Comparison of ENCODE assay signal across 18 cellular contexts in the genomic region with DNA sequence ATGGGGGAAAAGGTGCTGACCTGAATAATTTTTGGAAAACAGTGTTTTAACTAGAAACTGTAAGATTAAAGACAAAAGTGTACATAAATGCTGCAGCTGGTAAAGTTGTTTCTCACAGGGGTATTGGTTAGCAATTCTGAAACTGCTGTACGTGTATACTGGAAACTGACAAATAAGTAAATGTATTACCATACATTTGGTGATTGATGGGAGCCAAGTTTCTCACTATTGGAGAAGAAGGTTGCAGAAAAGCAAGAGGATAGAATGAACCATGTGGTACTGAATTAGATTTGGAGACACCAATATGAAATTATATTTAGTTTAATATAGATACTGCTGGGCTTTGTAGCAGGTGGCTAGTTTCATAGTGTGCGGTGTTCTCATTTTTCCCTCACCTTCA. TPM values are rescaled to one million over a fixed set of nuclear protein-coding genes. Genes with fewer than 3 reads are reported as not detected.
DNase-seq lines count a peak whose midpoint lies in the region; ATAC-seq, FAIRE-seq and TF ChIP-seq lines count a peak whose summit lies in the region.
"Had no signal": no experiment of that assay in that cellular context is flagged by ENCODE, and none has a peak within 500 bp of the region (broad histone marks: within the 10 kb centered on the region; RNA-seq: fewer than 3 reads in every experiment).

No MANE protein-coding gene starts in this region.

- H3K4me3 Mint-ChIP-seq in activated CD4-positive, alpha-beta T cell treated with anti-CD3 and anti-CD28 coated beads, Interleukin-2, amount 10 ng/mL, durations not matched to agents 24 days and 14 days: peak overlapping the region; percentile 48
- H3K4me3 Mint-ChIP-seq in astrocyte (ENCODE audit: unreplicated experiment): no peak overlapping the region
- H3K4me3 Mint-ChIP-seq: CD4-positive, CD25-positive, alpha-beta regulatory T cell; memory B cell had no signal

- peak; percentile 57 for ATAC-seq in GM21528 (IDR thresholded peaks at IDR 0.05; ENCODE audit: low FRiP score, unreplicated experiment)
- ATAC-seq in HG03135 (IDR thresholded peaks at IDR 0.05; ENCODE audit: unreplicated experiment): peak; percentile 51
- no peak for ATAC-seq in GM18505 (IDR thresholded peaks at IDR 0.05; ENCODE audit: unreplicated experiment)
- no peak for ATAC-seq in omental fat pad (ENCODE audit: low FRiP score)

- H3K27ac Mint-ChIP-seq in activated CD4-positive, alpha-beta T cell treated with anti-CD3 and anti-CD28 coated beads, Interleukin-2, amount 10 ng/mL, durations not matched to agents 24 days and 14 days: peak overlapping the region; percentile 59
- H3K27ac Mint-ChIP-seq in astrocyte (ENCODE audit: unreplicated experiment): no peak overlapping the region
- H3K27ac Mint-ChIP-seq: CD4-positive, CD25-positive, alpha-beta regulatory T cell; memory B cell had no signal

- DNase-seq in activated CD4-positive, alpha-beta T cell treated with anti-CD3 and anti-CD28 coated beads, Interleukin-2, amount 10 ng/mL, durations not matched to agents 24 days and 14 days: no peak
- DNase-seq in activated CD4-positive, alpha-beta T cell treated with anti-CD3 and anti-CD28 coated beads, Interleukin-2, amount 50 U/mL, for 1 hour: no peak
- DNase-seq in astrocyte (ENCODE audit: low read depth): no peak
- no peak for DNase-seq in EL
- no peak for DNase-seq in omental fat pad (ENCODE audit: low spot score)
- DNase-seq: 8988T; activated CD4-positive, alpha-beta T cell treated with anti-CD3 and anti-CD28 coated beads, Interleukin-2, amount 50 U/mL, for 48 hours; activated naive CD4-positive, alpha-beta T cell treated with Interleukin-2 at 50 U/mL for 16 hours; CD4-positive, CD25-positive, alpha-beta regulatory T cell; effector memory CD4-positive, alpha-beta T cell; MG63; NCI-H82; Right ventricle myocardium superior; T1000 had no signal

- FAIRE-seq in astrocyte (lab: Jason Lieb, UNC): peak; percentile 64

- H3K4me1 ChIP-seq in astrocyte (ENCODE audit: insufficient read depth, low read length): no peaks in the 10 kb centered on the region

- no peaks in the 10 kb centered on the region for H3K36me3 Mint-ChIP-seq in activated CD4-positive, alpha-beta T cell treated with anti-CD3 and anti-CD28 coated beads, Interleukin-2, amount 10 ng/mL, durations not matched to agents 24 days and 14 days (ENCODE audit: low read depth)
- no peaks in the 10 kb centered on the region for H3K36me3 Mint-ChIP-seq in astrocyte (ENCODE audit: low read depth, unreplicated experiment)
- H3K36me3 Mint-ChIP-seq: CD4-positive, CD25-positive, alpha-beta regulatory T cell; memory B cell had no signal

- no peaks in the 10 kb centered on the region for H4K20me1 ChIP-seq in astrocyte (ENCODE audit: insufficient read depth, low read length)

- intact Hi-C loops in activated CD4-positive, alpha-beta T cell treated with anti-CD3 and anti-CD28 coated beads, Interleukin-2, amount 10 ng/mL, durations not matched to agents 24 days and 14 days (cut with micrococcal nuclease): no loop called here

- H3K9me3 ChIP-seq in astrocyte (ENCODE audit: insufficient read depth, low read depth, low read length): no peaks in the 10 kb centered on the region
- H3K9me3 ChIP-seq: MG63 had no signal

- no peak overlapping the region for H2AFZ ChIP-seq in astrocyte (ENCODE audit: low read depth, low read length)

- no peak overlapping the region for H3K9ac ChIP-seq in astrocyte (ENCODE audit: low read length)

- H3K4me1 Mint-ChIP-seq in activated CD4-positive, alpha-beta T cell treated with anti-CD3 and anti-CD28 coated beads, Interleukin-2, amount 10 ng/mL, durations not matched to agents 24 days and 14 days: peaks cover 32% of the 10 kb centered on the region
- peaks cover 13% of the 10 kb centered on the region for H3K4me1 Mint-ChIP-seq in astrocyte (ENCODE audit: low read depth, unreplicated experiment)

- H3K79me2 ChIP-seq in astrocyte (ENCODE audit: insufficient read depth, low read length): no peaks in the 10 kb centered on the region

- no peak for TF ChIP-seq POLR2A in GM18505 (IDR thresholded peaks at IDR 0.05; ENCODE audit: borderline replicate concordance, extremely low read depth, insufficient read depth, insufficient read length)

- H3K4me2 ChIP-seq in astrocyte (ENCODE audit: low read length): no peak overlapping the region

- no peak overlapping the region for H3K4me3 ChIP-seq in astrocyte (ENCODE audit: insufficient read depth, low read depth, low read length)
- H3K4me3 ChIP-seq: MG63 had no signal

- no peak for TF ChIP-seq CTCF in astrocyte (IDR thresholded peaks at IDR 0.05; ENCODE audit: insufficient read depth, low read depth, low read length)
- TF ChIP-seq CTCF in omental fat pad (IDR thresholded peaks at IDR 0.05): no peak

- H3K27me3 ChIP-seq in astrocyte (ENCODE audit: insufficient read depth, low read length): no peaks in the 10 kb centered on the region
- H3K27me3 ChIP-seq: MG63 had no signal

- H3K36me3 ChIP-seq in astrocyte (ENCODE audit: insufficient read depth, low read length): no peaks in the 10 kb centered on the region
- H3K36me3 ChIP-seq: MG63 had no signal

- H3K27ac ChIP-seq in astrocyte (ENCODE audit: low read depth, low read length): no peak overlapping the region

- peaks cover under 1% of the 10 kb centered on the region for H3K9me3 Mint-ChIP-seq in activated CD4-positive, alpha-beta T cell treated with anti-CD3 and anti-CD28 coated beads, Interleukin-2, amount 10 ng/mL, durations not matched to agents 24 days and 14 days
- H3K9me3 Mint-ChIP-seq in astrocyte (ENCODE audit: unreplicated experiment): no peaks in the 10 kb centered on the region
- H3K9me3 Mint-ChIP-seq: memory B cell had no signal

- H3K27me3 Mint-ChIP-seq in activated CD4-positive, alpha-beta T cell treated with anti-CD3 and anti-CD28 coated beads, Interleukin-2, amount 10 ng/mL, durations not matched to agents 24 days and 14 days: no peaks in the 10 kb centered on the region
- no peaks in the 10 kb centered on the region for H3K27me3 Mint-ChIP-seq in astrocyte (ENCODE audit: low read depth, unreplicated experiment)

RNA-seq across cellular contexts. Expression of gene FBXO33, which starts 19.6 kb away (rescaled TPM):
- total RNA-seq in activated CD4-positive, alpha-beta T cell treated with anti-CD3 and anti-CD28 coated beads, Interleukin-2, amount 10 ng/mL, durations not matched to agents 24 days and 14 days: 17.9 and 18.9 TPM in 2 replicates
- total RNA-seq in astrocyte: 9.4 and 10.9 TPM in 2 replicates
- 10 to 100 TPM; 12.6 to 25.2 (median 16.4) TPM for total RNA-seq in omental fat pad

Comparison
In these comparisons a context has a peak if more than half of its experiments do, and no peak if none do; other contexts are left out.
1. ATAC-seq: peak in GM21528 (single experiment) and HG03135 (single experiment); none in GM18505 (single experiment) and omental fat pad (single experiment).